Comparison of ENCODE assay signal across 8 cellular contexts in the genomic region with DNA sequence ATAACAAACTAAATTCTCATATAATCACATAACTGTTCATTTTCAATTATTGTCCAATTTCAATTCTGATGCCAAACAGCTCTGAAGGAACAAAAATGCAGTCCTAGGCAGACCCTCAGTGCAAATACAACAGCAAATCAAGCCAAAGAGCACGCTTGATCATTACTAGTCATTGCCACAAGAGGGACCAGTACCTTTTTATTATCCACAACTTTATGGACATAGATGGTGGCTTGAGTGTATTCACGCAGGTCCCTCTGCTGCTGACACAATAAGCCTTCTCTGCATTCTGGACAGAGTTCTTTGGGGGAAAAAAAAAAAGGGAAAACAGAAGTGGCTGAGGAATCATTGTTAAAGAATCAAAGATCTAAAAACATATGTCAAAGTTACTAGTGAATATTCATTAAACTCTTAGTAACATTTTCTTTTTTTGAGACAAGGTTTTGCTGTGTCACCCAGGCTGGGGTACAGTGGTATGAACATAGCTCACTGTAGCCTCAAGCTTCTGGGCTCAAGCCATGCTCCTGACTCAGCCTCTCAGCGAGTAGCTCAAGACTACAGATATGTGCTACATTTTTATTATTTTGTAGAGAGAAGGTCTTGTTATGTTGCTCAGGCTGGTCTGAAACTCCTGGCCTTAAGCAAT. TPM values are rescaled to one million over a fixed set of nuclear protein-coding genes. Genes with fewer than 3 reads are reported as not detected.
DNase-seq lines count a peak whose midpoint lies in the region; ATAC-seq and TF ChIP-seq lines count a peak whose summit lies in the region.

No MANE protein-coding gene starts in this region.

- TF ChIP-seq POLR2A in prostate gland (IDR thresholded peaks at IDR 0.05): no peak

- no peaks in the 10 kb centered on the region for H3K9me3 Mint-ChIP-seq in endodermal cell

- no peaks in the 10 kb centered on the region for H3K27me3 ChIP-seq in AG04450 (ENCODE audit: control insufficient read depth, insufficient read depth, low read length)
- H3K27me3 ChIP-seq in GM06990 (replicated peaks; ENCODE audit: control insufficient read depth, insufficient read depth, low read length): no peaks in the 10 kb centered on the region
- H3K27me3 ChIP-seq in endodermal cell (ENCODE audit: control insufficient read depth, insufficient read depth, low read length, poor library complexity, severe bottlenecking): no peaks in the 10 kb centered on the region
- no peaks in the 10 kb centered on the region for H3K27me3 ChIP-seq in prostate gland (replicated peaks; ENCODE audit: insufficient read depth)

- H3K4me3 Mint-ChIP-seq in endodermal cell: no peak overlapping the region

- WGBS in endodermal cell (ENCODE audit: insufficient coverage in 1 of 2, insufficient read length in 1 of 2), 2 experiments: 92% methylated on average over 3 of the region's 3 CpGs; no CpG with 5 or more reads in 1 of the 2 experiments
- WGBS in prostate gland: 54% methylated on average over 3 of the region's 3 CpGs

- H3K27ac ChIP-seq in AG04450 (ENCODE audit: low read depth, low read length) (peak overlapping the region; percentile 42), endodermal cell (ENCODE audit: low read depth, low read length) (no peak overlapping the region), prostate gland (no peak overlapping the region)

- no peak overlapping the region for H3K9ac ChIP-seq in endodermal cell (ENCODE audit: extremely low read depth, low read length, poor library complexity, severe bottlenecking)

- H3K27me3 Mint-ChIP-seq in endodermal cell (ENCODE audit: insufficient read depth): no peaks in the 10 kb centered on the region

- H3K9me3 ChIP-seq in AG04450 (ENCODE audit: control insufficient read depth, insufficient read depth, low read length) (no peaks in the 10 kb centered on the region), endodermal cell (ENCODE audit: control insufficient read depth, low read length) (no peaks in the 10 kb centered on the region), prostate gland (no peaks in the 10 kb centered on the region)

- POLR2A ChIA-PET in AG04450 (lab: Yijun Ruan, JAX): interaction anchor here (0.6 kb wide), 1 partner anchor 29 kb away, joined by 3 read pairs; no protein-coding TSS in a partner anchor

- H3K36me3 ChIP-seq in GM06990 (ENCODE audit: control insufficient read depth, insufficient read depth, low read length) (peaks cover 14% of the 10 kb centered on the region), endodermal cell (ENCODE audit: control insufficient read depth, insufficient read depth, low read length) (peaks cover 81% of the 10 kb centered on the region), prostate gland (peaks cover 0 to 2% of the 10 kb centered on the region in 2 donors)

- CTCF ChIA-PET in AG04450 (lab: Charles Lee): interaction anchor here (0.7 to 1.9 kb wide), 7 partner anchors 9 to 239 kb away, joined by 3 to 7 read pairs (median 5); no protein-coding TSS in a partner anchor

- TF ChIP-seq CTCF in AG04450 (IDR thresholded peaks at IDR 0.05; ENCODE audit: low read depth, low read length): peak; percentile 57
- TF ChIP-seq CTCF in GM06990 (IDR thresholded peaks at IDR 0.05; ENCODE audit: insufficient read depth, low read length, poor library complexity, severe bottlenecking): peak; percentile 42
- TF ChIP-seq CTCF in endodermal cell (conservative IDR thresholded peaks at IDR 0.05): peak; percentile 74
- TF ChIP-seq CTCF in prostate gland (IDR thresholded peaks at IDR 0.05): peak in 3 of 4 experiments; percentile 40 to 55 (median 50)

- no peak overlapping the region for H3K4me3 ChIP-seq in AG04450 (ENCODE audit: low read depth, low read length)
- no peak overlapping the region for H3K4me3 ChIP-seq in GM06990 (replicated peaks; ENCODE audit: low read depth, low read length)
- no peak overlapping the region for H3K4me3 ChIP-seq in endodermal cell (ENCODE audit: low read length)
- H3K4me3 ChIP-seq in prostate gland: no peak overlapping the region

- H3K4me1 ChIP-seq in endodermal cell (ENCODE audit: control insufficient read depth, insufficient read depth, low read length) (no peaks in the 10 kb centered on the region), prostate gland (replicated peaks) (no peaks in the 10 kb centered on the region)

- peaks cover 45% of the 10 kb centered on the region for H3K36me3 Mint-ChIP-seq in endodermal cell (ENCODE audit: low read depth)

- intact Hi-C loops in prostate gland (cut with DNase I): no loop called here

- H3K4me1 Mint-ChIP-seq in endodermal cell: peaks cover 23% of the 10 kb centered on the region

- peak; percentile 21 for DNase-seq in AG04450 (ENCODE audit: low read depth, low spot score)
- DNase-seq in GM06990 (ENCODE audit: extremely low read depth, insufficient read length): no peak
- DNase-seq in NCI-H82 treated with DMSO at 0.1 percent for 48 hours (lab: John Stamatoyannopoulos, UW; ENCODE audit: unreplicated experiment): peak; percentile 12
- DNase-seq in endodermal cell: no peak
- DNase-seq in prostate gland (ENCODE audit: low spot score): no peak
- DNase-seq in activated gamma-delta T cell (lab: John Stamatoyannopoulos, UW): no peak
- no peak for DNase-seq in 8988T

- ATAC-seq in HG03280 (IDR thresholded peaks at IDR 0.05; ENCODE audit: unreplicated experiment): no peak

- peak overlapping the region; percentile 73 for H3K27ac Mint-ChIP-seq in endodermal cell

RNA-seq across cellular contexts. Expression of a gene that starts 34.3 kb away (rescaled TPM):
- 0.14 and 0.15 TPM in 2 replicates for polyA plus RNA-seq in AG04450 (2011; rRNA removed)
- polyA minus RNA-seq in AG04450 (2011; rRNA and poly(A)+ RNA removed): 0.56 and 0.69 TPM in 2 replicates
- total RNA-seq in endodermal cell (1 to 10 TPM; 8.0 to 8.2 TPM), prostate gland (10 to 100 TPM; 22.9 to 36.1 TPM)
- polyA plus RNA-seq in endodermal cell (2013, experiment 1 of 2): 5.2 TPM
- polyA plus RNA-seq in endodermal cell (2013, experiment 2 of 2): 5.8 TPM

Comparison
In these comparisons a context has a peak if more than half of its experiments do, and no peak if none do; other contexts are left out.
1. DNase-seq: peak in AG04450 (single experiment) and NCI-H82 treated with DMSO at 0.1 percent for 48 hours (single experiment); none in GM06990 (single experiment), endodermal cell (single experiment), prostate gland (single experiment), activated gamma-delta T cell (single experiment) and 8988T (single experiment).
2. Peak in every context shown above with its lines, with median percentiles within 50 percentile points of each other: CTCF ChIP-seq.